Comparison of ENCODE assay signal across 1 cellular context in genomic region chr16:8924214-8924613, GRCh38.
TF ChIP-seq lines count a peak whose summit lies in the region.

No MANE protein-coding gene starts in this region.

TF ChIP-seq in WTC11, 78 proteins besides CTCF, POLR2A, EP300 and RAD21 (continued from another document):
- TF ChIP-seq FOXP4 (CRISPR knock-in tag; IDR thresholded peaks at IDR 0.05), result no peak
- no peak for TF ChIP-seq HMGA2 (CRISPR knock-in tag; IDR thresholded peaks at IDR 0.05)
- no peak for TF ChIP-seq ZNF425 (CRISPR knock-in tag; conservative IDR thresholded peaks at IDR 0.05)
- no peak for TF ChIP-seq STAT6 (CRISPR knock-in tag; conservative IDR thresholded peaks at IDR 0.05; ENCODE audit: low read depth)
- TF ChIP-seq E2F5 (CRISPR knock-in tag; IDR thresholded peaks at IDR 0.05), result no peak
- no peak for TF ChIP-seq ZNF512 (CRISPR knock-in tag; IDR thresholded peaks at IDR 0.05; ENCODE audit: borderline replicate concordance)
- no peak for TF ChIP-seq SOX15 (CRISPR knock-in tag; IDR thresholded peaks at IDR 0.05)
TF ChIP-seq in WTC11: peak in this region for 0.
